ENCODE assay signal across 1 cellular context in the genomic region with DNA sequence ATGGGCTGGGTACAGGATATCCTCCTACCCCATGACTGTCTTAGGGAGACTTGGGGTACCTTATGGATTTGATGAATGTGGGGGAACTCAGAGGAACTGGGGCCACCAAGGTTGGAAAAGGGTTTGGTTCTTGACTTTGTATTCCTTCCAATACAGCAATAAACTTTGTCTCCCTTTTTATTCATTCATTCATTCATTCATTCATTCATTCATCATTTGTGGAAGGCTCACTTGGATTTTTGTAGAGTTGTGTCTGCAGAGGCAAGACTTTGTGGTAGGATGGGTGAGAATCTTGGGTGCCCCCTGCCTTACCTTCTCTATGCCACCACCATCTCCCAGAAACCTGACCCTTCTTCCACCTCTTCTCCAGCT.
A peak's percentile ranks its signal among the peaks of the same experiment; 100 is the strongest.
TF ChIP-seq lines count a peak whose summit lies in the region.

No MANE protein-coding gene starts in this region.

TF ChIP-seq in GM12878, 131 proteins besides CTCF, POLR2A, EP300 and RAD21:
- TF ChIP-seq ZNF24 (IDR thresholded peaks at IDR 0.05) = peak; percentile 76; the same call in 1 of the 2 replicates
- no peak for TF ChIP-seq WRNIP1 (IDR thresholded peaks at IDR 0.05; ENCODE audit: borderline replicate concordance, low read depth, low read length)
